ENCODE assay signal across 8 cellular contexts in the genomic region with DNA sequence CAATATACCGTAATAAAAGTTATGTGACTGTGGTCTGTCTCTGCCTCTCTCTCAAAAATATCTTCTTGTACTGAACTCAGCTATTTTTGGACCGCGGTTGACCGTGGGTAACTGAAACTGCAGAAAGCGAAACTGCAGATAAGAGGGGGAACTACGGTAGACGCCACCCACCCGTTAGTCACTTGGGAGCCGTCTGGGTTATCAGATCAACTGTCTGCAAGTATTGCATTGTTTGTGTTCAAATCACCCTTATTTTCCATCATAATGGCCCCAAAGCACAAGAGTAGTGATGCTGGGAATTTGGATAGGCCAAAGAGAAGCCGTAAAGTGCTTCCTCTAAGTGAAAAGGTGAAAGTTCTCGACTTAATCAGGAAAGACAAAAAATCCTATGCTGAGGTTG. TPM values are rescaled to one million over a fixed set of nuclear protein-coding genes. Genes with fewer than 3 reads are reported as not detected.
DNase-seq lines count a peak whose midpoint lies in the region; ATAC-seq and TF ChIP-seq lines count a peak whose summit lies in the region.
"Not testable (repeated sequence)": the region's sequence is repeated elsewhere in the genome, so short reads cannot be mapped to it uniquely, and the experiment has no call there.

No MANE protein-coding gene starts in this region.

- intact Hi-C loops in left cardiac atrium (cut with DNase I) = loop anchor here in 1 of 2 donors (10.0 kb wide), 1 partner anchor 45 kb away; no protein-coding TSS in a partner anchor
- intact Hi-C loops in psoas muscle (cut with DNase I) = not testable (repeated sequence)

- not testable (repeated sequence) for H2AFZ ChIP-seq in KMS-11 (ENCODE audit: low read depth)

- H3K4me3 ChIP-seq in KMS-11 (IDR thresholded peaks at IDR 0.05; ENCODE audit: insufficient read depth, low read depth, low read length) = not testable (repeated sequence)
- H3K4me3 ChIP-seq in psoas muscle (peak overlapping the region; percentile 41), thoracic aorta (peak overlapping the region; percentile 68)

- H3K9me3 ChIP-seq in psoas muscle, thoracic aorta: not testable (repeated sequence)

- not testable (repeated sequence) for H3K27me3 ChIP-seq in KMS-11 (ENCODE audit: insufficient read depth, low read depth); psoas muscle (ENCODE audit: insufficient read depth in 3 of 3, low read length in 2 of 3); thoracic aorta (replicated peaks; ENCODE audit: insufficient read depth)

- peaks cover 80% of the 10 kb centered on the region for H3K4me1 ChIP-seq in KMS-11 (ENCODE audit: low read depth, poor library complexity, severe bottlenecking)
- H3K4me1 ChIP-seq in psoas muscle; thoracic aorta (ENCODE audit: control insufficient read depth in 1 of 2, low read depth in 2 of 2): not testable (repeated sequence)

- TF ChIP-seq POLR2A in GM18505 (IDR thresholded peaks at IDR 0.05; ENCODE audit: borderline replicate concordance, extremely low read depth, insufficient read depth, insufficient read length) = peak; percentile 65

- not testable (repeated sequence) for TF ChIP-seq CTCF in KMS-11 (conservative IDR thresholded peaks at IDR 0.05; ENCODE audit: low read depth, low read length); psoas muscle (IDR thresholded peaks at IDR 0.05); thoracic aorta (IDR thresholded peaks at IDR 0.05)

- H3K27ac ChIP-seq in KMS-11 (peak overlapping the region; percentile 75), psoas muscle (peak overlapping the region; percentile 63), thoracic aorta (peak overlapping the region in 1 of 2 donors; percentile 41)

- H3K36me3 Mint-ChIP-seq in activated naive CD4-positive, alpha-beta T cell treated with anti-CD3 and anti-CD28 coated beads, Interleukin-2, amount 50 U/mL, for 72 hours = not testable (repeated sequence)

- H3K4me2 ChIP-seq in KMS-11 = peak overlapping the region; percentile 87; the same call in 1 of the 2 replicates

- CTCF ChIA-PET in HEK293T (lab: Yijun Ruan, JAX) = not testable (repeated sequence)

- 9 to 20% (median 18%) methylated on average over 10 of the region's 11 CpGs for WGBS in psoas muscle, 3 donors

- H3K27ac Mint-ChIP-seq in activated naive CD4-positive, alpha-beta T cell treated with anti-CD3 and anti-CD28 coated beads, Interleukin-2, amount 50 U/mL, for 72 hours = peak overlapping the region; percentile 91 to 92

- H4K20me1 ChIP-seq in KMS-11 (ENCODE audit: insufficient read depth) = not testable (repeated sequence)

- ATAC-seq in GM18505 (IDR thresholded peaks at IDR 0.05; ENCODE audit: unreplicated experiment) (peak; percentile 70), left cardiac atrium (peak; percentile 87), psoas muscle (peak; percentile 53 to 63 (median 58)), thoracic aorta (ENCODE audit: insufficient number of reproducible peaks, low FRiP score, low read depth) (peak; percentile 60)
- ATAC-seq in activated naive CD4-positive, alpha-beta T cell treated with anti-CD3 and anti-CD28 coated beads, Interleukin-2, amount 50 U/mL, for 72 hours = peak; percentile 92 to 93

- POLR2A ChIA-PET in HEK293T (lab: Yijun Ruan, JAX) = not testable (repeated sequence)

- H3K9me3 Mint-ChIP-seq in activated naive CD4-positive, alpha-beta T cell treated with anti-CD3 and anti-CD28 coated beads, Interleukin-2, amount 50 U/mL, for 72 hours = not testable (repeated sequence)

- peak; percentile 8 for DNase-seq in HEK293T (ENCODE audit: extremely low spot score)
- peak; percentile 23 for DNase-seq in UCSD-AML1 (lab: John Stamatoyannopoulos, UW; ENCODE audit: unreplicated experiment)
- DNase-seq in activated naive CD4-positive, alpha-beta T cell treated with anti-CD3 and anti-CD28 coated beads, Interleukin-2, amount 50 U/mL, for 72 hours (ENCODE audit: low spot score in 2 of 2) = peak; percentile 71 to 82
- DNase-seq in left cardiac atrium = peak; percentile 60
- DNase-seq in psoas muscle; thoracic aorta (ENCODE audit: low spot score): not testable (repeated sequence)

- H3K79me2 ChIP-seq in KMS-11 (ENCODE audit: insufficient read depth, low read depth) = peaks cover 23% of the 10 kb centered on the region

- peak overlapping the region; percentile 47; the same call in 1 of the 2 replicates for H3K9ac ChIP-seq in KMS-11

- H3K36me3 ChIP-seq in KMS-11 (ENCODE audit: insufficient read depth); psoas muscle (ENCODE audit: insufficient read depth in 1 of 2, low read depth in 1 of 2); thoracic aorta: not testable (repeated sequence)

RNA-seq across cellular contexts. Expression of a gene that starts 7.5 kb away (rescaled TPM):
- 100 to 1,000 TPM; 127 to 178 TPM for total RNA-seq in activated naive CD4-positive, alpha-beta T cell treated with anti-CD3 and anti-CD28 coated beads, Interleukin-2, amount 50 U/mL, for 72 hours
- total RNA-seq in left cardiac atrium (100 to 1,000 TPM; 131 to 132 TPM), psoas muscle (100 to 1,000 TPM in 3 of 4 donors, 10 to 100 TPM in 1; 96.4 to 191 (median 136) TPM), thoracic aorta (100 to 1,000 TPM; 107 to 157 TPM)
- 10 to 100 TPM; 29.2 to 84.9 (median 34.0) TPM for polyA plus RNA-seq in psoas muscle
